1 cellular context compared by ENCODE assay signal in genomic region chr6:26401987-26402658, GRCh38.
A peak's percentile ranks its signal among the peaks of the same experiment; 100 is the strongest.
TF ChIP-seq lines count a peak whose summit lies in the region.

Gene BTN3A1 (plus strand): TSS chr6:26402275. CDS start chr6:26405564, 3,289 bp downstream.

TF ChIP-seq in GM12878, 131 proteins besides CTCF, POLR2A, EP300 and RAD21 (continued from another document):
- 0 out of 2 replicates have a peak, but pooled peaks have one; percentile 11 for TF ChIP-seq PAX8 (IDR thresholded peaks at IDR 0.05)
- no peak for TF ChIP-seq POLR2AphosphoS2 (IDR thresholded peaks at IDR 0.05; ENCODE audit: low read depth, low read length)
- TF ChIP-seq MAX (IDR thresholded peaks at IDR 0.05; ENCODE audit: low read depth, low read length), result 0 out of 2 replicates have a peak, but pooled peaks have one; percentile 36
- TF ChIP-seq MXI1 (IDR thresholded peaks at IDR 0.05; ENCODE audit: low read depth, low read length), result peak; percentile 89
- TF ChIP-seq CREB1 (IDR thresholded peaks at IDR 0.05; ENCODE audit: low read depth), result peak; percentile 93
- peak; percentile 37 for TF ChIP-seq MLLT1 (IDR thresholded peaks at IDR 0.05)
- TF ChIP-seq NR2F1 (conservative IDR thresholded peaks at IDR 0.05), result no peak
- TF ChIP-seq RB1 (IDR thresholded peaks at IDR 0.05; ENCODE audit: borderline replicate concordance), result peak; percentile 49; the same call in 1 of the 2 replicates
- TF ChIP-seq SKIL (IDR thresholded peaks at IDR 0.05; ENCODE audit: low read depth, poor library complexity, severe bottlenecking), result peak; percentile 38
- TF ChIP-seq FOXM1 (IDR thresholded peaks at IDR 0.05; ENCODE audit: low read depth, low read length), result no peak; the same call in 1 of the 2 replicates
- TF ChIP-seq CEBPB (IDR thresholded peaks at IDR 0.05; ENCODE audit: borderline replicate concordance in 1 of 2, low read depth in 2 of 2, low read length in 2 of 2), result peak in 1 of 2 experiments; percentile 67; a peak in 1 of 4 replicates
- peak in 1 of 2 experiments; percentile 63; a peak in 1 of 4 replicates for TF ChIP-seq IKZF2 (IDR thresholded peaks at IDR 0.05)
- peak; percentile 98 for TF ChIP-seq RFX5 (IDR thresholded peaks at IDR 0.05; ENCODE audit: low read depth, low read length)
- peak; percentile 44; the same call in 1 of the 2 replicates for TF ChIP-seq RELB (IDR thresholded peaks at IDR 0.05; ENCODE audit: low read depth)
- TF ChIP-seq HDGF (IDR thresholded peaks at IDR 0.05), result 0 out of 2 replicates have a peak, but pooled peaks have one; percentile 27
- TF ChIP-seq POLR2AphosphoS5 (IDR thresholded peaks at IDR 0.05; ENCODE audit: low read length), result peak; percentile 60
- 0 out of 2 replicates have a peak, but pooled peaks have one; percentile 48 for TF ChIP-seq ATF7 (IDR thresholded peaks at IDR 0.05; ENCODE audit: low read depth)
- TF ChIP-seq BHLHE40 (IDR thresholded peaks at IDR 0.05; ENCODE audit: borderline replicate concordance in 1 of 2, low read depth in 2 of 2, low read length in 1 of 2), result peak in 1 of 2 experiments; percentile 32; a peak in 1 of 4 replicates
- no peak for TF ChIP-seq LARP7 (IDR thresholded peaks at IDR 0.05)
- TF ChIP-seq POU2F2 (IDR thresholded peaks at IDR 0.05; ENCODE audit: borderline replicate concordance, low read depth, low read length), result 0 out of 3 replicates have a peak, but pooled peaks have one; percentile 9
- TF ChIP-seq IKZF1 (conservative IDR thresholded peaks at IDR 0.05), result 0 out of 2 replicates have a peak, but pooled peaks have one; percentile 42
- no peak for TF ChIP-seq KLF5 (IDR thresholded peaks at IDR 0.05; ENCODE audit: partially characterized antibody)
